Comparison of ENCODE assay signal across 8 cellular contexts in the genomic region with DNA sequence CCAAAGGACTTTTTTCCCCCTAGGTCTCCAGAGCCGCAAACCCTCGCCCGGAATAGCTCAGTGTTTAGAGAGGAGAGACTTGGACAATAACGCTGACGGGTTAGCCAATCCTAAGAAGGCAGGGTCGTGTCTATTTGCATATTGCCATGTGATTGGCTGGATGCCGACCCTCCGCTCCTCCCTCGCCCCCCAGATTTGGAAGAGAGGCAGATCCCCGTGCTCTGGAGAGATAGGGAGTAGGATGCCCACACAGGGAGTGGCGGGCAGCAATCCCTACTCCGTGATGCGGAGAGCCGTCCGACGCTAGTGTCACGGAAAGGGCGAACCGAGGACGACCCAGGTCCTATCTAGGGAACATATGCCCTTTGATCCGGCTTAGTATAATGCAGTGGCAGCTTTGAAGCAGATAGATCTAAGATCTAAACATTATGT. TPM values are rescaled to one million over a fixed set of nuclear protein-coding genes. Genes with fewer than 3 reads are reported as not detected.
DNase-seq lines count a peak whose midpoint lies in the region; ATAC-seq, FAIRE-seq and TF ChIP-seq lines count a peak whose summit lies in the region.

No MANE protein-coding gene starts in this region.

- no peak overlapping the region for H3K27ac ChIP-seq in GM23338 (ENCODE audit: low read depth)
- H3K27ac ChIP-seq in K562 (ENCODE audit: extremely low read depth, low read depth, low read length): no peak overlapping the region

- peak; percentile 84 for FAIRE-seq in K562 (lab: Jason Lieb, UNC)

- H3K4me3 ChIP-seq in GM23338 (no peak overlapping the region; the same call in 1 of the 2 replicates), K562 (no peak overlapping the region)

- 0% methylated on average over 17 of the region's 21 CpGs for WGBS in K562 (ENCODE audit: insufficient coverage, low coverage, missing lambda C conversion rate)

- H3K9me3 Mint-ChIP-seq in GM23338: no peaks in the 10 kb centered on the region; the same call in 2 of the 3 replicates

- TF ChIP-seq RAD21 in K562 (CRISPR knock-in tag; conservative IDR thresholded peaks at IDR 0.05 in 1 of 2, IDR thresholded peaks at IDR 0.05 in 1 of 2): no peak

- intact Hi-C loops in K562 (cut with micrococcal nuclease): no loop called here

- no peaks in the 10 kb centered on the region for H3K9me1 ChIP-seq in K562 (ENCODE audit: control insufficient read depth, insufficient read depth, low read length)

- TF ChIP-seq CTCF in GM23338 (conservative IDR thresholded peaks at IDR 0.05; ENCODE audit: low read depth in 2 of 2) (no peak), K562 (IDR thresholded peaks at IDR 0.05 in 2 of 3, conservative IDR thresholded peaks at IDR 0.05 in 1 of 3; ENCODE audit: insufficient read depth in 2 of 3, low read depth in 1 of 3, low read length in 3 of 3) (no peak)

- H3K79me2 ChIP-seq in GM23338 (replicated peaks; ENCODE audit: insufficient read depth) (no peaks in the 10 kb centered on the region), K562 (ENCODE audit: control insufficient read depth, insufficient read depth, low read length) (no peaks in the 10 kb centered on the region)

- TF ChIP-seq EP300 in K562 (IDR thresholded peaks at IDR 0.05; ENCODE audit: low read length): no peak

- H2AFZ ChIP-seq in GM23338 (no peak overlapping the region), K562 (ENCODE audit: low read depth, low read length) (no peak overlapping the region)

- no peak overlapping the region for H3K9ac ChIP-seq in K562 (ENCODE audit: insufficient read depth in 1 of 2, low read depth in 2 of 2, low read length in 2 of 2)

- no peak for TF ChIP-seq POLR2A in K562 (conservative IDR thresholded peaks at IDR 0.05)

- no peak overlapping the region for H3K27ac Mint-ChIP-seq in GM23338

- peaks cover 93% of the 10 kb centered on the region for H3K27me3 Mint-ChIP-seq in GM23338 (ENCODE audit: insufficient read depth, low read depth, poor library complexity)

- DNase-seq in GM23338 (ENCODE audit: low spot score): peak; percentile 97
- peak; percentile 81 for DNase-seq in NCI-H446 treated with DMSO at 0.1 percent for 48 hours (lab: John Stamatoyannopoulos, UW)
- peak; percentile 43 to 81 (median 61) for DNase-seq in K562 (ENCODE audit: extremely low read depth in 1 of 4, low spot score in 3 of 4)
- peak; percentile 12 for DNase-seq in medulla oblongata (ENCODE audit: extremely low spot score)
- no peak for DNase-seq in SW 1271 (lab: John Stamatoyannopoulos, UW)

- H3K27me3 ChIP-seq in GM23338 (ENCODE audit: insufficient read depth) (peaks cover 96% of the 10 kb centered on the region), K562 (ENCODE audit: control insufficient read depth in 2 of 2, insufficient read depth in 2 of 2, low read length in 2 of 2) (peaks cover 0 to 37% of the 10 kb centered on the region in 2 experiments; a peak in 4 of 5 replicates)

- H3K9me3 ChIP-seq in K562 (replicated peaks; ENCODE audit: control insufficient read depth, insufficient read depth, low read depth, low read length): no peaks in the 10 kb centered on the region

- H3K4me3 Mint-ChIP-seq in GM23338: peak overlapping the region; percentile 60

- in situ Hi-C loops in K562 (cut with MboI): no loop called here

- H4K20me1 ChIP-seq in GM23338 (replicated peaks; ENCODE audit: insufficient read depth): peaks cover 7% of the 10 kb centered on the region
- H4K20me1 ChIP-seq in K562 (replicated peaks; ENCODE audit: control insufficient read depth, insufficient read depth, low read length): peaks cover 6% of the 10 kb centered on the region; the same call in 1 of the 2 replicates

- H3K4me1 ChIP-seq in GM23338 (ENCODE audit: insufficient read depth) (peaks cover 35% of the 10 kb centered on the region), K562 (replicated peaks in 1 of 2; ENCODE audit: control insufficient read depth in 2 of 2, insufficient read depth in 2 of 2, low read length in 2 of 2) (peaks cover 3 to 15% of the 10 kb centered on the region in 2 experiments; a peak in 3 of 5 replicates)

- H3K36me3 ChIP-seq in GM23338 (ENCODE audit: insufficient read depth) (no peaks in the 10 kb centered on the region; the same call in 1 of the 2 replicates), K562 (ENCODE audit: control insufficient read depth, insufficient read depth, low read length) (no peaks in the 10 kb centered on the region)

- H3K9me2 ChIP-seq in GM23338 (ENCODE audit: insufficient read depth): no peaks in the 10 kb centered on the region

- no TSS peak for BruUV-seq in K562 (replicated peaks; lab: Mats Ljungman, UMichigan)

- peaks cover 43% of the 10 kb centered on the region for H3K4me1 Mint-ChIP-seq in GM23338

- no peaks in the 10 kb centered on the region for H3K36me3 Mint-ChIP-seq in GM23338 (ENCODE audit: low read depth)

- 0 out of 2 replicates have a peak, but pooled peaks cover 17% of the 10 kb centered on the region for H3F3A ChIP-seq in GM23338 (replicated peaks; ENCODE audit: low read depth)

- POLR2A ChIA-PET in K562 (lab: Yijun Ruan, JAX): interaction anchor here (0.5 kb wide), 2 partner anchors 269 to 580 kb away, joined by 3 read pairs; no protein-coding TSS in a partner anchor

- H3K4me2 ChIP-seq in GM23338 (peak overlapping the region; percentile 28), K562 (ENCODE audit: insufficient read depth, low read length) (0 out of 2 replicates have a peak overlapping the region, but pooled peaks have one; percentile 14)

- CTCF ChIA-PET in K562 (lab: Yijun Ruan, JAX; ENCODE audit: low intra/inter-chr PET ratio): no interaction called here

- ATAC-seq in GM23338: peak; percentile 87
- peak; percentile 91 for ATAC-seq in K562
- no peak for ATAC-seq in GM21447 (IDR thresholded peaks at IDR 0.05; ENCODE audit: unreplicated experiment)
- no peak for ATAC-seq in GM21619 (IDR thresholded peaks at IDR 0.05; ENCODE audit: unreplicated experiment)
- no peak for ATAC-seq in GM18511 (IDR thresholded peaks at IDR 0.05; ENCODE audit: unreplicated experiment)

RNA-seq across cellular contexts. Expression of a gene that starts 1.4 kb away (rescaled TPM):
- not detected in 2 replicates for total RNA-seq in GM23338 (2014; rRNA removed; shearing (Covaris generic))
- not detected in 2 replicates for polyA plus RNA-seq in GM23338 (2016; fragmentation: Nextera tagmentation; extraction: Ambion mirVana)
- total RNA-seq in K562 (2011; cell fraction: chromatin; rRNA removed; ENCODE audit: low replicate concordance): not detected in 2 replicates
- total RNA-seq in K562 (2011; cell fraction: nucleolus; rRNA removed): not detected in 2 replicates
- total RNA-seq in K562 (2011; cell fraction: nucleoplasm; rRNA removed): not detected in 2 replicates
- not detected in 2 replicates for total RNA-seq in K562 (2014; rRNA removed)
- total RNA-seq in K562 (2014; rRNA removed; fragmentation: Illumina TruSeq; extraction: Trizol): not detected in 2 replicates
- total RNA-seq in K562 (2015; rRNA removed; fragmentation: Illumina TruSeq; extraction: Trizol): not detected in 2 replicates
- not detected in 2 replicates for total RNA-seq in K562 (2021)
- polyA plus RNA-seq in K562 (2011; rRNA removed): not detected in 2 replicates
- polyA plus RNA-seq in K562 (2011; cell fraction: cytosol; rRNA removed): not detected in 2 replicates
- not detected in 2 replicates for polyA plus RNA-seq in K562 (2011; cell fraction: nucleus; rRNA removed)
- polyA plus RNA-seq in K562 (2012): not detected in 2 replicates
- not detected in 2 replicates for polyA plus RNA-seq in K562 (2014; fragmentation: Illumina TruSeq; extraction: Trizol)
- not detected for polyA plus RNA-seq in K562 (2014; fragmentation: Nextera tagmentation; extraction: Ambion mirVana)
- not detected in 2 replicates for polyA plus RNA-seq in K562 (2014; rRNA removed)
- polyA minus RNA-seq in K562 (2011; rRNA and poly(A)+ RNA removed): not detected in 2 replicates
- polyA minus RNA-seq in K562 (2011; cell fraction: cytosol; rRNA and poly(A)+ RNA removed): not detected in 2 replicates
- polyA minus RNA-seq in K562 (2011; cell fraction: nucleus; rRNA and poly(A)+ RNA removed): not detected in 2 replicates

RNA-seq across cellular contexts. Expression of a gene that starts 19.7 kb away (rescaled TPM):
- total RNA-seq in GM23338 (2014; rRNA removed; shearing (Covaris generic)): not detected in 2 replicates
- polyA plus RNA-seq in GM23338 (2016; fragmentation: Nextera tagmentation; extraction: Ambion mirVana): not detected in 2 replicates
- not detected in 2 replicates for total RNA-seq in K562 (2011; cell fraction: chromatin; rRNA removed; ENCODE audit: low replicate concordance)
- not detected in 2 replicates for total RNA-seq in K562 (2011; cell fraction: nucleolus; rRNA removed)
- total RNA-seq in K562 (2011; cell fraction: nucleoplasm; rRNA removed): not detected in 2 replicates
- total RNA-seq in K562 (2014; rRNA removed): not detected in 2 replicates
- not detected in 2 replicates for total RNA-seq in K562 (2014; rRNA removed; fragmentation: Illumina TruSeq; extraction: Trizol)
- total RNA-seq in K562 (2015; rRNA removed; fragmentation: Illumina TruSeq; extraction: Trizol): not detected in 2 replicates
- not detected in 2 replicates for total RNA-seq in K562 (2021)
- not detected in 2 replicates for polyA plus RNA-seq in K562 (2011; rRNA removed)
- not detected in 2 replicates for polyA plus RNA-seq in K562 (2011; cell fraction: cytosol; rRNA removed)
- not detected in 2 replicates for polyA plus RNA-seq in K562 (2011; cell fraction: nucleus; rRNA removed)
- polyA plus RNA-seq in K562 (2012): not detected in 2 replicates
- polyA plus RNA-seq in K562 (2014; fragmentation: Illumina TruSeq; extraction: Trizol): not detected in 2 replicates
- polyA plus RNA-seq in K562 (2014; fragmentation: Nextera tagmentation; extraction: Ambion mirVana): not detected
- not detected in 2 replicates for polyA plus RNA-seq in K562 (2014; rRNA removed)
- polyA minus RNA-seq in K562 (2011; rRNA and poly(A)+ RNA removed): not detected in 2 replicates
- not detected in 2 replicates for polyA minus RNA-seq in K562 (2011; cell fraction: cytosol; rRNA and poly(A)+ RNA removed)
- not detected in 2 replicates for polyA minus RNA-seq in K562 (2011; cell fraction: nucleus; rRNA and poly(A)+ RNA removed)

RNA-seq across cellular contexts. Expression of a gene that starts 29.4 kb away (rescaled TPM):
- not detected in 2 replicates for total RNA-seq in GM23338 (2014; rRNA removed; shearing (Covaris generic))
- not detected in 2 replicates for polyA plus RNA-seq in GM23338 (2016; fragmentation: Nextera tagmentation; extraction: Ambion mirVana)
- total RNA-seq in K562 (2011; cell fraction: chromatin; rRNA removed; ENCODE audit: low replicate concordance): not detected in 2 replicates
- not detected in 2 replicates for total RNA-seq in K562 (2011; cell fraction: nucleolus; rRNA removed)
- total RNA-seq in K562 (2011; cell fraction: nucleoplasm; rRNA removed): not detected in 2 replicates
- total RNA-seq in K562 (2014; rRNA removed): not detected in 2 replicates
- total RNA-seq in K562 (2014; rRNA removed; fragmentation: Illumina TruSeq; extraction: Trizol): not detected in 2 replicates
- not detected in 2 replicates for total RNA-seq in K562 (2015; rRNA removed; fragmentation: Illumina TruSeq; extraction: Trizol)
- not detected in 2 replicates for total RNA-seq in K562 (2021)
- polyA plus RNA-seq in K562 (2011; rRNA removed): not detected in 2 replicates
- polyA plus RNA-seq in K562 (2011; cell fraction: cytosol; rRNA removed): not detected in 2 replicates
- polyA plus RNA-seq in K562 (2011; cell fraction: nucleus; rRNA removed): not detected in 2 replicates
- not detected in 2 replicates for polyA plus RNA-seq in K562 (2012)
- not detected in 2 replicates for polyA plus RNA-seq in K562 (2014; fragmentation: Illumina TruSeq; extraction: Trizol)
- not detected for polyA plus RNA-seq in K562 (2014; fragmentation: Nextera tagmentation; extraction: Ambion mirVana)
- not detected in 2 replicates for polyA plus RNA-seq in K562 (2014; rRNA removed)
- polyA minus RNA-seq in K562 (2011; rRNA and poly(A)+ RNA removed): not detected in 2 replicates
- polyA minus RNA-seq in K562 (2011; cell fraction: cytosol; rRNA and poly(A)+ RNA removed): not detected in 2 replicates
- not detected in 2 replicates for polyA minus RNA-seq in K562 (2011; cell fraction: nucleus; rRNA and poly(A)+ RNA removed)

Comparison
In these comparisons a context has a peak if more than half of its experiments do, and no peak if none do; other contexts are left out.
1. ATAC-seq: peak in GM23338 (single experiment) and K562 (single experiment); none in GM21447 (single experiment), GM21619 (single experiment) and GM18511 (single experiment).
2. DNase-seq: peak in GM23338 (single experiment), NCI-H446 treated with DMSO at 0.1 percent for 48 hours (single experiment), K562 (4 of 4) and medulla oblongata (single experiment); none in SW 1271 (0 of 2).